1 cellular context compared by ENCODE assay signal in genomic region chr19:35828694-35829301, GRCh38.
A peak's percentile ranks its signal among the peaks of the same experiment; 100 is the strongest.
TF ChIP-seq lines count a peak whose summit lies in the region.

No MANE protein-coding gene starts in this region.

TF ChIP-seq in HepG2, 621 proteins besides CTCF, POLR2A, EP300 and RAD21 (continued from another document and continues in another):
- peak; percentile 83; the same call in 1 of the 2 replicates for TF ChIP-seq ZNF160 (CRISPR knock-in tag; IDR thresholded peaks at IDR 0.05)
- TF ChIP-seq ARID5B (CRISPR knock-in tag; IDR thresholded peaks at IDR 0.05) = peak; percentile 71
- TF ChIP-seq CBFB (CRISPR knock-in tag; IDR thresholded peaks at IDR 0.05) = peak; percentile 69; the same call in 1 of the 2 replicates
- peak in 1 of 2 experiments; percentile 58; a peak in 1 of 4 replicates for TF ChIP-seq ATF4 (CRISPR knock-in tag; IDR thresholded peaks at IDR 0.05)
- TF ChIP-seq DPF2 (CRISPR knock-in tag; IDR thresholded peaks at IDR 0.05; ENCODE audit: borderline replicate concordance, low read depth) = no peak
- TF ChIP-seq ZNF557 (CRISPR knock-in tag; IDR thresholded peaks at IDR 0.05) = peak; percentile 95
- TF ChIP-seq ZNF737 (CRISPR knock-in tag; IDR thresholded peaks at IDR 0.05; ENCODE audit: borderline replicate concordance) = 0 out of 2 replicates have a peak, but pooled peaks have one; percentile 68
- TF ChIP-seq CENPT (CRISPR knock-in tag; IDR thresholded peaks at IDR 0.05; ENCODE audit: low read depth) = peak; percentile 76; the same call in 1 of the 2 replicates
- 0 out of 2 replicates have a peak, but pooled peaks have one; percentile 63 for TF ChIP-seq AFF4 (CRISPR knock-in tag; IDR thresholded peaks at IDR 0.05)
- 0 out of 2 replicates have a peak, but pooled peaks have one; percentile 32 for TF ChIP-seq TARDBP (CRISPR knock-in tag; IDR thresholded peaks at IDR 0.05)
- peak; percentile 84 for TF ChIP-seq HOMEZ (CRISPR knock-in tag; IDR thresholded peaks at IDR 0.05; ENCODE audit: low read depth)
- TF ChIP-seq ZMAT5 (CRISPR knock-in tag; IDR thresholded peaks at IDR 0.05; ENCODE audit: borderline replicate concordance, low read depth) = no peak
- TF ChIP-seq PHF20 (CRISPR knock-in tag; IDR thresholded peaks at IDR 0.05) = 0 out of 2 replicates have a peak, but pooled peaks have one; percentile 43
- no peak for TF ChIP-seq GABPA (IDR thresholded peaks at IDR 0.05; ENCODE audit: low read depth, low read length)
- TF ChIP-seq GABPA (CRISPR knock-in tag; IDR thresholded peaks at IDR 0.05; ENCODE audit: low read depth) = no peak
- peak; percentile 94; the same call in 1 of the 2 replicates for TF ChIP-seq ZBTB1 (CRISPR knock-in tag; IDR thresholded peaks at IDR 0.05; ENCODE audit: borderline replicate concordance)
- no peak for TF ChIP-seq ZNF383 (CRISPR knock-in tag; IDR thresholded peaks at IDR 0.05; ENCODE audit: borderline replicate concordance)
- TF ChIP-seq ZNF230 (CRISPR knock-in tag; IDR thresholded peaks at IDR 0.05) = peak; percentile 72; the same call in 1 of the 2 replicates
- TF ChIP-seq BRCA1 (CRISPR knock-in tag; IDR thresholded peaks at IDR 0.05) = peak; percentile 93
- no peak for TF ChIP-seq ZNF549 (CRISPR knock-in tag; IDR thresholded peaks at IDR 0.05)
- no peak for TF ChIP-seq ZNF501 (CRISPR knock-in tag; IDR thresholded peaks at IDR 0.05)
- TF ChIP-seq KLF6 (CRISPR knock-in tag; IDR thresholded peaks at IDR 0.05) = peak; percentile 100
- TF ChIP-seq ZUFSP (CRISPR knock-in tag; IDR thresholded peaks at IDR 0.05; ENCODE audit: borderline replicate concordance) = no peak
- no peak for TF ChIP-seq MAFG (CRISPR knock-in tag; IDR thresholded peaks at IDR 0.05)
- TF ChIP-seq ZBTB8A (CRISPR knock-in tag; IDR thresholded peaks at IDR 0.05; ENCODE audit: borderline replicate concordance, low read depth) = no peak; the same call in 1 of the 2 replicates
- TF ChIP-seq RAD51 (IDR thresholded peaks at IDR 0.05; ENCODE audit: borderline replicate concordance) = no peak
- TF ChIP-seq FOXO1 (CRISPR knock-in tag; IDR thresholded peaks at IDR 0.05) = peak; percentile 57; the same call in 1 of the 2 replicates
- no peak for TF ChIP-seq ZNF550 (CRISPR knock-in tag; IDR thresholded peaks at IDR 0.05; ENCODE audit: borderline replicate concordance)
- TF ChIP-seq ZNF720 (CRISPR knock-in tag; IDR thresholded peaks at IDR 0.05) = peak; percentile 97
- no peak for TF ChIP-seq ZNF512 (CRISPR knock-in tag; IDR thresholded peaks at IDR 0.05)
- peak; percentile 85; the same call in 1 of the 2 replicates for TF ChIP-seq ZNF547 (CRISPR knock-in tag; IDR thresholded peaks at IDR 0.05)
- peak; percentile 80; the same call in 1 of the 2 replicates for TF ChIP-seq CBX5 (CRISPR knock-in tag; IDR thresholded peaks at IDR 0.05; ENCODE audit: borderline replicate concordance)
- peak; percentile 16; the same call in 1 of the 2 replicates for TF ChIP-seq STAG1 (CRISPR knock-in tag; IDR thresholded peaks at IDR 0.05)
- peak; percentile 92 for TF ChIP-seq THRA (CRISPR knock-in tag; IDR thresholded peaks at IDR 0.05; ENCODE audit: borderline replicate concordance)
- no peak for TF ChIP-seq NFRKB (IDR thresholded peaks at IDR 0.05)
- TF ChIP-seq ZNF672 (CRISPR knock-in tag; IDR thresholded peaks at IDR 0.05) = no peak
- peak; percentile 79; the same call in 1 of the 2 replicates for TF ChIP-seq PRDM10 (CRISPR knock-in tag; IDR thresholded peaks at IDR 0.05; ENCODE audit: low read depth)
- TF ChIP-seq ZNF263 (CRISPR knock-in tag; IDR thresholded peaks at IDR 0.05) = peak; percentile 78
- TF ChIP-seq ATF5 (CRISPR knock-in tag; IDR thresholded peaks at IDR 0.05; ENCODE audit: low read depth) = peak; percentile 96
- peak; percentile 94 for TF ChIP-seq ZBTB7A (CRISPR knock-in tag; IDR thresholded peaks at IDR 0.05)
- no peak; the same call in 1 of the 2 replicates for TF ChIP-seq PRMT3 (CRISPR knock-in tag; IDR thresholded peaks at IDR 0.05; ENCODE audit: borderline replicate concordance, low read depth)
- no peak for TF ChIP-seq RBM22 (optimal IDR thresholded peaks at IDR 0.05; ENCODE audit: low read length)
